ENCODE assay signal across 14 cellular contexts in genomic region chr10:70985824-70986336, GRCh38.
DNase-seq lines count a peak whose midpoint lies in the region; ATAC-seq and TF ChIP-seq lines count a peak whose summit lies in the region.
"Had no signal": no experiment of that assay in that cellular context is flagged by ENCODE, and none has a peak within 500 bp of the region (broad histone marks: within the 10 kb centered on the region; RNA-seq: fewer than 3 reads in every experiment).

No MANE protein-coding gene starts in this region.

- no peak overlapping the region for H3K23ac ChIP-seq in trophoblast cell (ENCODE audit: low read length)

- peak overlapping the region; percentile 1 for H2BK5ac ChIP-seq in trophoblast cell (ENCODE audit: low read depth, low read length, poor library complexity)

- no peak overlapping the region for H3K4ac ChIP-seq in trophoblast cell (ENCODE audit: low read depth, low read length)

- peak overlapping the region; percentile 47 for H4K8ac ChIP-seq in trophoblast cell (ENCODE audit: low read depth, low read length)

- H3K9me3 ChIP-seq in trophoblast cell (ENCODE audit: insufficient read depth, low read depth, low read length) = no peaks in the 10 kb centered on the region

- H3K36me3 ChIP-seq in trophoblast cell (ENCODE audit: control insufficient read depth in 1 of 2, insufficient read depth in 2 of 2, low read length in 2 of 2) = no peaks in the 10 kb centered on the region

- peak overlapping the region; percentile 24 for H3K27ac ChIP-seq in trophoblast cell (ENCODE audit: low read depth, low read length)
- H3K27ac ChIP-seq: KMS-11 had no signal

- H2AFZ ChIP-seq in trophoblast cell (ENCODE audit: insufficient read depth, low read length, poor library complexity) = no peak overlapping the region

- no peaks in the 10 kb centered on the region for H3K27me3 ChIP-seq in trophoblast cell (ENCODE audit: insufficient read depth, low read length)

- H3K4me3 Mint-ChIP-seq in central memory CD8-positive, alpha-beta T cell = no peak overlapping the region
- H3K4me3 Mint-ChIP-seq: activated naive CD4-positive, alpha-beta T cell treated with anti-CD3 and anti-CD28 coated beads for 36 hours; dendritic cell treated with granulocyte-macrophage colony-stimulating factor and Interleukin-4, amounts not matched to agents 40 ng/mL and 50 ng/mL, for 4 days had no signal

- H2BK12ac ChIP-seq in trophoblast cell (ENCODE audit: low read length) = peak overlapping the region; percentile 89

- H3K79me1 ChIP-seq in trophoblast cell (ENCODE audit: low read length) = peaks cover 4% of the 10 kb centered on the region

- H3K9me3 Mint-ChIP-seq in central memory CD8-positive, alpha-beta T cell = no peaks in the 10 kb centered on the region
- H3K9me3 Mint-ChIP-seq: activated naive CD4-positive, alpha-beta T cell treated with anti-CD3 and anti-CD28 coated beads for 36 hours; dendritic cell treated with granulocyte-macrophage colony-stimulating factor and Interleukin-4, amounts not matched to agents 40 ng/mL and 50 ng/mL, for 4 days had no signal

- no peaks in the 10 kb centered on the region for H3K27me3 Mint-ChIP-seq in central memory CD8-positive, alpha-beta T cell
- H3K27me3 Mint-ChIP-seq: dendritic cell treated with granulocyte-macrophage colony-stimulating factor and Interleukin-4, amounts not matched to agents 40 ng/mL and 50 ng/mL, for 4 days had no signal

- POLR2A ChIA-PET in HEK293T (lab: Yijun Ruan, JAX) = interaction anchor here (0.5 kb wide), 1 partner anchor 839 kb away, joined by 4 read pairs; the partner anchor contains the start of gene TYSND1

- peaks cover 52% of the 10 kb centered on the region for H3K4me1 Mint-ChIP-seq in central memory CD8-positive, alpha-beta T cell

- WGBS in trophoblast cell (ENCODE audit: extremely low coverage, insufficient coverage, insufficient read length) = no CpG with 5 or more reads among the region's 7 CpGs

- DNase-seq in NCI-H1417 (lab: John Stamatoyannopoulos, UW) = peak in 2 of 3 experiments; percentile 71 to 91
- DNase-seq in central memory CD8-positive, alpha-beta T cell (ENCODE audit: low spot score in 2 of 2) = peak in 1 of 2 donors; percentile 14
- DNase-seq in trophoblast cell = peak; percentile 48 to 60
- no peak for DNase-seq in HEK293T (ENCODE audit: extremely low spot score)
- no peak for DNase-seq in glomerular visceral epithelial cell (ENCODE audit: extremely low spot score)
- DNase-seq in NCI-H1694 (lab: John Stamatoyannopoulos, UW) = no peak
- DNase-seq: activated naive CD4-positive, alpha-beta T cell treated with anti-CD3 and anti-CD28 coated beads for 36 hours; DMS53; glutamatergic neuron; stimulated activated CD4-positive, alpha-beta T cell treated with anti-CD3 and anti-CD28 coated beads, Interleukin-12 subunit alpha, Interleukin-12 subunit beta, amount 100 ng/mL, for 4 hours had no signal

- no peak overlapping the region for H3K9ac ChIP-seq in trophoblast cell (ENCODE audit: low read length)
- H3K9ac ChIP-seq: KMS-11 had no signal

- no peak overlapping the region for H3K4me3 ChIP-seq in trophoblast cell (ENCODE audit: low read depth, low read length)

- no peak overlapping the region for H4K12ac ChIP-seq in trophoblast cell (ENCODE audit: low read depth, low read length)

- no peaks in the 10 kb centered on the region for H3K79me2 ChIP-seq in trophoblast cell (ENCODE audit: control insufficient read depth, insufficient read depth, low read length, poor library complexity)

- H3K18ac ChIP-seq in trophoblast cell (ENCODE audit: low read length) = peak overlapping the region; percentile 82

- peak overlapping the region; percentile 1 for H2BK120ac ChIP-seq in trophoblast cell (ENCODE audit: insufficient read depth, low read length, poor library complexity)

- H3K4me1 ChIP-seq in trophoblast cell (ENCODE audit: control insufficient read depth in 1 of 2, insufficient read depth in 2 of 2, low read length in 2 of 2) = peaks cover 16 to 25% of the 10 kb centered on the region in 2 experiments

- CTCF ChIA-PET in HEK293T (lab: Yijun Ruan, JAX) = no interaction called here

- H3K36me3 Mint-ChIP-seq in central memory CD8-positive, alpha-beta T cell (ENCODE audit: insufficient read depth) = no peaks in the 10 kb centered on the region

- peak; percentile 61 for ATAC-seq in GM19438 (IDR thresholded peaks at IDR 0.05; ENCODE audit: low read depth, unreplicated experiment)
- peak; percentile 68 for ATAC-seq in central memory CD8-positive, alpha-beta T cell (replicated peaks; ENCODE audit: extremely low read depth, poor library complexity, severe bottlenecking)
- no peak for ATAC-seq in HG03457 (IDR thresholded peaks at IDR 0.05; ENCODE audit: unreplicated experiment)

- no peak overlapping the region for H3K4me2 ChIP-seq in trophoblast cell (ENCODE audit: low read length)
- H3K4me2 ChIP-seq: KMS-11 had no signal

- H4K91ac ChIP-seq in trophoblast cell (ENCODE audit: low read depth, low read length) = peak overlapping the region; percentile 46

- no peak overlapping the region for H2AK5ac ChIP-seq in trophoblast cell (ENCODE audit: low read length)

- peak overlapping the region; percentile 43 for H3K27ac Mint-ChIP-seq in central memory CD8-positive, alpha-beta T cell (ENCODE audit: low read depth)
- H3K27ac Mint-ChIP-seq: activated naive CD4-positive, alpha-beta T cell treated with anti-CD3 and anti-CD28 coated beads for 36 hours; dendritic cell treated with granulocyte-macrophage colony-stimulating factor and Interleukin-4, amounts not matched to agents 40 ng/mL and 50 ng/mL, for 4 days had no signal

- peak overlapping the region; percentile 38 for H3K14ac ChIP-seq in trophoblast cell (ENCODE audit: low read length)

TF ChIP-seq in HEK293T, 16 proteins besides CTCF, POLR2A, EP300 and RAD21:
- TF ChIP-seq TARDBP (IDR thresholded peaks at IDR 0.05) (no peak), ELF4 (IDR thresholded peaks at IDR 0.05) (no peak), SP1 (IDR thresholded peaks at IDR 0.05) (no peak), NFRKB (IDR thresholded peaks at IDR 0.05) (no peak), PKNOX1 (IDR thresholded peaks at IDR 0.05) (no peak), HDGF (IDR thresholded peaks at IDR 0.05; ENCODE audit: borderline replicate concordance) (no peak), FOXK2 (IDR thresholded peaks at IDR 0.05) (no peak), FOXA1 (IDR thresholded peaks at IDR 0.05) (no peak), CTBP1 (IDR thresholded peaks at IDR 0.05; ENCODE audit: borderline replicate concordance) (no peak), LEF1 (IDR thresholded peaks at IDR 0.05; ENCODE audit: borderline replicate concordance) (no peak), L3MBTL2 (conservative IDR thresholded peaks at IDR 0.05) (no peak), SUZ12 (IDR thresholded peaks at IDR 0.05) (no peak), ARNT (IDR thresholded peaks at IDR 0.05) (no peak), BHLHE40 (IDR thresholded peaks at IDR 0.05; ENCODE audit: borderline replicate concordance) (no peak)
TF ChIP-seq in HEK293T: peak in this region for 0.

Comparison
In these comparisons a context has a peak if more than half of its experiments do, and no peak if none do; other contexts are left out.
1. DNase-seq: peak in NCI-H1417 (2 of 3) and trophoblast cell (2 of 2); none in HEK293T (single experiment), glomerular visceral epithelial cell (single experiment) and NCI-H1694 (single experiment).